In the genomic region with DNA sequence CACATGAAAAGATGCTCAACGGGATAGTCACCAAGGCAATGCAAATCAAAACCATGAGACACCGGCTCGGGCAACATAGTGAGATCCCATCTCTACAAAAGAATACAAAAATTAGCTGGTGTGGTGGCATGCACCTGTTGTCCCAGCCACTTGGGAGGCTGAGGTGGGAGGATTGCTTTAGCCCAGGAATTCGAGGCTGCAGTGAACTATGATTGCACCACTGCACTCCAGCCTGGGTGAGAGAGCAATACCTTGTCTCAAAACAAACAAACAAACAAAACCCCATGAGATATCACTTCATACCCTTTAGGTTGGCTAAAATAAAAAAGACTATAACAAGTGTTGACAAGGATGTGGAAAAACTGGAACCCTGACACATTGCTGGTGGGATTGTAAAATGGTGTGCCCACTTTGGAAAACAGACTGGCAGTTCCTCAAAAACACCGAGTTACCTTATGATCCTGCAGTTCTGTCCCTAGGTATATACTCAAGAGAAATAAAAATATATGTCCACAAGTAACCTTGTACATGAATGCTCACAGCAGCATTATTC, we compare ENCODE assay signal across 9 cellular contexts. TPM values are rescaled to one million over a fixed set of nuclear protein-coding genes. Genes with fewer than 3 reads are reported as not detected.
"Had no signal": no experiment of that assay in that cellular context is flagged by ENCODE, and none has a peak within 500 bp of the region (broad histone marks: within the 10 kb centered on the region; RNA-seq: fewer than 3 reads in every experiment).

No MANE protein-coding gene starts in this region.

- H3K4me2 ChIP-seq: GM23338 had no signal

- H3K4me3 Mint-ChIP-seq: GM23338, H9, HFFc6 had no signal

- H3K9me3 Mint-ChIP-seq: GM23338, HFFc6 had no signal

- H3K4me1 Mint-ChIP-seq: GM23338, H9 had no signal

- H3K36me3 Mint-ChIP-seq: IgD-negative memory B cell had no signal

- FAIRE-seq: H1, H54, HTR-8/SVneo had no signal

- H3K4me3 ChIP-seq: GM23338 had no signal

- H3K27ac Mint-ChIP-seq: GM23338, H9, HFFc6 had no signal

- DNase-seq: H9, HCEC 1CT, HFFc6, KG1 had no signal

- ATAC-seq: GM23338 had no signal

RNA-seq across cellular contexts. Expression of gene PPARG, which starts 3.8 kb away (rescaled TPM):
- total RNA-seq: H1 had no signal
- polyA plus RNA-seq: IgD-negative memory B cell had no signal
